ENCODE assay signal across 2 cellular contexts in the genomic region with DNA sequence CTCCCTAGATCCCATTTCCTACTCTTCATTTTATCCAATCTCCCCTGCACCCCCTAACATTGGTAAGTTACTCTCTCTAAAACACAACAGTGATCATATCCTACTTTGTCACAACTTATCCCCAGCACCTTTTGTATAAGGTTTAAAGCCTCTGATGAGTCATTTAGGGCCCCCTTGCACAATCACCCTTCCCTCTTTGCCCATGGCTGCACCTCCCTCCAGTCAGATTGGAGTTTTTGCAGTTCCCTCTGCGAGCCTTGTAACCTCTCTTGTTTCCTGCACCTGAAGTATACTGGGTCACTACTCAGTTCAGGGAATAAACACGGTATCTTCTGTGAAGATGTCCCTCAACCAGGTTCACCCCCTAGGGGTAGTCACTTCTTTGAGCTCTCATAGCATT.
TF ChIP-seq lines count a peak whose summit lies in the region.

No MANE protein-coding gene starts in this region.

TF ChIP-seq in H1, 55 proteins besides CTCF, POLR2A, EP300 and RAD21:
- TF ChIP-seq RNF2 (IDR thresholded peaks at IDR 0.05; ENCODE audit: borderline replicate concordance, low read depth, low read length, missing control alignments, poor library complexity, severe bottlenecking) = no peak
- no peak for TF ChIP-seq SP1 (IDR thresholded peaks at IDR 0.05; ENCODE audit: low read depth, low read length)
- TF ChIP-seq, protein P1, sequence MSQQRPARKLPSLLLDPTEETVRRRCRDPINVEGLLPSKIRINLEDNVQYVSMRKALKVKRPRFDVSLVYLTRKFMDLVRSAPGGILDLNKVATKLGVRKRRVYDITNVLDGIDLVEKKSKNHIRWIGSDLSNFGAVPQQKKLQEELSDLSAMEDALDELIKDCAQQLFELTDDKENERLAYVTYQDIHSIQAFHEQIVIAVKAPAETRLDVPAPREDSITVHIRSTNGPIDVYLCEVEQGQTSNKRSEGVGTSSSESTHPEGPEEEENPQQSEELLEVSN (IDR thresholded peaks at IDR 0.05) = no peak
- TF ChIP-seq RXRA (IDR thresholded peaks at IDR 0.05; ENCODE audit: insufficient read depth, low read depth, low read length) = no peak
- TF ChIP-seq ZNF274 (IDR thresholded peaks at IDR 0.05; ENCODE audit: borderline replicate concordance, extremely low read depth, low read length) = no peak
- peak; percentile 89 for TF ChIP-seq CEBPB (IDR thresholded peaks at IDR 0.05; ENCODE audit: low read depth, low read length)

TF ChIP-seq in SK-N-SH, 30 proteins besides CTCF, POLR2A, EP300 and RAD21:
- TF ChIP-seq GATA2 (CRISPR knock-in tag; IDR thresholded peaks at IDR 0.05) (no peak), MXI1 (IDR thresholded peaks at IDR 0.05; ENCODE audit: low read depth, low read length) (no peak), TAF1 (IDR thresholded peaks at IDR 0.05; ENCODE audit: borderline replicate concordance, low read depth, low read length) (no peak), NRF1 (IDR thresholded peaks at IDR 0.05; ENCODE audit: low read depth, low read length) (no peak), POLR2AphosphoS5 (IDR thresholded peaks at IDR 0.05; ENCODE audit: low read depth, low read length) (no peak), GABPA (IDR thresholded peaks at IDR 0.05; ENCODE audit: low read depth) (no peak), TEAD4 (IDR thresholded peaks at IDR 0.05; ENCODE audit: borderline replicate concordance, insufficient read depth) (no peak), SMC3 (IDR thresholded peaks at IDR 0.05; ENCODE audit: low read depth, low read length) (no peak), NFIC (IDR thresholded peaks at IDR 0.05; ENCODE audit: borderline replicate concordance) (no peak), EZH2phosphoT487 (IDR thresholded peaks at IDR 0.05; ENCODE audit: borderline replicate concordance, low read depth) (no peak), RXRA (IDR thresholded peaks at IDR 0.05; ENCODE audit: borderline replicate concordance, low read depth) (no peak), YY1 (IDR thresholded peaks at IDR 0.05; ENCODE audit: low read depth) (no peak)
- TF ChIP-seq, protein P2, sequence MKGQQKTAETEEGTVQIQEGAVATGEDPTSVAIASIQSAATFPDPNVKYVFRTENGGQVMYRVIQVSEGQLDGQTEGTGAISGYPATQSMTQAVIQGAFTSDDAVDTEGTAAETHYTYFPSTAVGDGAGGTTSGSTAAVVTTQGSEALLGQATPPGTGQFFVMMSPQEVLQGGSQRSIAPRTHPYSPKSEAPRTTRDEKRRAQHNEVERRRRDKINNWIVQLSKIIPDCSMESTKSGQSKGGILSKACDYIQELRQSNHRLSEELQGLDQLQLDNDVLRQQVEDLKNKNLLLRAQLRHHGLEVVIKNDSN (IDR thresholded peaks at IDR 0.05; ENCODE audit: borderline replicate concordance, low read depth) = no peak
- TF ChIP-seq, protein P3, sequence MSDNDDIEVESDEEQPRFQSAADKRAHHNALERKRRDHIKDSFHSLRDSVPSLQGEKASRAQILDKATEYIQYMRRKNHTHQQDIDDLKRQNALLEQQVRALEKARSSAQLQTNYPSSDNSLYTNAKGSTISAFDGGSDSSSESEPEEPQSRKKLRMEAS (IDR thresholded peaks at IDR 0.05; ENCODE audit: low read depth) = no peak
- TF ChIP-seq, protein P4, sequence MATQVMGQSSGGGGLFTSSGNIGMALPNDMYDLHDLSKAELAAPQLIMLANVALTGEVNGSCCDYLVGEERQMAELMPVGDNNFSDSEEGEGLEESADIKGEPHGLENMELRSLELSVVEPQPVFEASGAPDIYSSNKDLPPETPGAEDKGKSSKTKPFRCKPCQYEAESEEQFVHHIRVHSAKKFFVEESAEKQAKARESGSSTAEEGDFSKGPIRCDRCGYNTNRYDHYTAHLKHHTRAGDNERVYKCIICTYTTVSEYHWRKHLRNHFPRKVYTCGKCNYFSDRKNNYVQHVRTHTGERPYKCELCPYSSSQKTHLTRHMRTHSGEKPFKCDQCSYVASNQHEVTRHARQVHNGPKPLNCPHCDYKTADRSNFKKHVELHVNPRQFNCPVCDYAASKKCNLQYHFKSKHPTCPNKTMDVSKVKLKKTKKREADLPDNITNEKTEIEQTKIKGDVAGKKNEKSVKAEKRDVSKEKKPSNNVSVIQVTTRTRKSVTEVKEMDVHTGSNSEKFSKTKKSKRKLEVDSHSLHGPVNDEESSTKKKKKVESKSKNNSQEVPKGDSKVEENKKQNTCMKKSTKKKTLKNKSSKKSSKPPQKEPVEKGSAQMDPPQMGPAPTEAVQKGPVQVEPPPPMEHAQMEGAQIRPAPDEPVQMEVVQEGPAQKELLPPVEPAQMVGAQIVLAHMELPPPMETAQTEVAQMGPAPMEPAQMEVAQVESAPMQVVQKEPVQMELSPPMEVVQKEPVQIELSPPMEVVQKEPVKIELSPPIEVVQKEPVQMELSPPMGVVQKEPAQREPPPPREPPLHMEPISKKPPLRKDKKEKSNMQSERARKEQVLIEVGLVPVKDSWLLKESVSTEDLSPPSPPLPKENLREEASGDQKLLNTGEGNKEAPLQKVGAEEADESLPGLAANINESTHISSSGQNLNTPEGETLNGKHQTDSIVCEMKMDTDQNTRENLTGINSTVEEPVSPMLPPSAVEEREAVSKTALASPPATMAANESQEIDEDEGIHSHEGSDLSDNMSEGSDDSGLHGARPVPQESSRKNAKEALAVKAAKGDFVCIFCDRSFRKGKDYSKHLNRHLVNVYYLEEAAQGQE (IDR thresholded peaks at IDR 0.05; ENCODE audit: low read depth, low read length) = no peak
- TF ChIP-seq, protein P5, sequence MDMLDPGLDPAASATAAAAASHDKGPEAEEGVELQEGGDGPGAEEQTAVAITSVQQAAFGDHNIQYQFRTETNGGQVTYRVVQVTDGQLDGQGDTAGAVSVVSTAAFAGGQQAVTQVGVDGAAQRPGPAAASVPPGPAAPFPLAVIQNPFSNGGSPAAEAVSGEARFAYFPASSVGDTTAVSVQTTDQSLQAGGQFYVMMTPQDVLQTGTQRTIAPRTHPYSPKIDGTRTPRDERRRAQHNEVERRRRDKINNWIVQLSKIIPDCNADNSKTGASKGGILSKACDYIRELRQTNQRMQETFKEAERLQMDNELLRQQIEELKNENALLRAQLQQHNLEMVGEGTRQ (IDR thresholded peaks at IDR 0.05; ENCODE audit: borderline replicate concordance, low read depth, low read length) = no peak
